Comparison of ENCODE assay signal across 11 cellular contexts in the genomic region with DNA sequence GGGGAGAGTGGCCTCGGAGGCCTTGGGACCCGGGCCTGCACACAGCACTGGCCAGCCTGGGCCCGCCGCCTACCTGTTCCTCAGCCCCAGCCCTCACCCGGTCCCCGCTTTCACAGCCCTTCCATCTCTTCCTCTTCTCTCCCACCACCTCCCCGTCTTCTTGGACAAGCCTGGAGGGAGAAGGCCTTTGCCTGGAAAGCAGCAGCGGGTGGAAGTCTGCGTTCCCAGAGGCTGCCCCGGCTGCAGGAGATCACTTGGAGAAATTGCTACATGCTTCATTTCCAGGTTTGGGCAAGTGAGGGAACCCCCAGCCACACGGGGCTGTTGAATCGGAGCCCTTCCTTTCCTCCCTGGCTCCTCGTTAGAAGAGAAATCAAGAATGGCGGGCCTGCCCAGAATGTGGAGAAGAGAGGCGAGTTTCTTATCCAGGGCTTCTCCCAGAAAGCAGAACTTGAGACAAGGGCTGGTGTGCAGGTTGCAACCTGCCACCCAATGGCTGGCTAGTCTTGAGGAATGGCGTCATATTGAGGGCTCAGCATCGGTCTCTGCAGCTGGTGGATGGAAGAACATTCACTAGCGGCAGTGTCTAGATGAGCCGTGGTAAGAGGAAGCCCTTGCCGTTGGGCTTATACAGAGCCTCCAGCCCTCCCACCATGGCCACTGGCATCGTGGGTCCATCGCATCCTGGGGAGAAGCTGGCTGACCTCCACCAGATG. TPM values are rescaled to one million over a fixed set of nuclear protein-coding genes. Genes with fewer than 3 reads are reported as not detected.
DNase-seq lines count a peak whose midpoint lies in the region; ATAC-seq, FAIRE-seq and TF ChIP-seq lines count a peak whose summit lies in the region.
"Had no signal": no experiment of that assay in that cellular context is flagged by ENCODE, and none has a peak within 500 bp of the region (broad histone marks: within the 10 kb centered on the region; RNA-seq: fewer than 3 reads in every experiment).

No MANE protein-coding gene starts in this region.

- no peaks in the 10 kb centered on the region for H4K20me1 ChIP-seq in HepG2 (ENCODE audit: insufficient read depth, low read length)

- H3K27ac ChIP-seq in HepG2 (ENCODE audit: extremely low read length, insufficient read depth, low read length) (no peak overlapping the region), right lobe of liver (no peak overlapping the region), gastroesophageal sphincter (no peak overlapping the region)

- H3K4me3 Mint-ChIP-seq in glutamatergic neuron (ENCODE audit: unreplicated experiment): peak overlapping the region; percentile 64
- peak overlapping the region; percentile 8 to 15 for H3K4me3 Mint-ChIP-seq in stimulated activated naive B cell treated with anti-CD40 and anti-IgM and Interleukin-4, amounts not matched to agents 10 μg/mL and 1 μg/mL and 100 μg/mL, for 72 hours

- H3K4me2 ChIP-seq in HepG2 (ENCODE audit: low read depth, low read length): no peak overlapping the region

- no peak for DNase-seq in HepG2 (ENCODE audit: low spot score)
- DNase-seq in right lobe of liver: no peak
- DNase-seq in NB4 (ENCODE audit: low read depth): peak; percentile 77
- no peak for DNase-seq in glutamatergic neuron
- DNase-seq in stimulated activated naive B cell treated with anti-CD40 and anti-IgM and Interleukin-4, amounts not matched to agents 10 μg/mL and 1 μg/mL and 100 μg/mL, for 72 hours: no peak
- DNase-seq: PC-3 had no signal

- H3K27me3 ChIP-seq in HepG2 (ENCODE audit: control insufficient read depth in 1 of 2, insufficient read depth in 2 of 2, low read length in 2 of 2): peaks cover 4 to 26% of the 10 kb centered on the region in 2 experiments; a peak in 3 of 5 replicates
- peaks cover 0 to 23% of the 10 kb centered on the region in 2 donors for H3K27me3 ChIP-seq in right lobe of liver
- H3K27me3 ChIP-seq in gastroesophageal sphincter: no peaks in the 10 kb centered on the region

- H3K36me3 Mint-ChIP-seq in glutamatergic neuron (ENCODE audit: unreplicated experiment): no peaks in the 10 kb centered on the region
- H3K36me3 Mint-ChIP-seq in stimulated activated naive B cell treated with anti-CD40 and anti-IgM and Interleukin-4, amounts not matched to agents 10 μg/mL and 1 μg/mL and 100 μg/mL, for 72 hours: no peaks in the 10 kb centered on the region

- TF ChIP-seq RAD21 in HepG2 (CRISPR knock-in tag; IDR thresholded peaks at IDR 0.05): no peak

- H3K9me3 Mint-ChIP-seq in glutamatergic neuron (ENCODE audit: unreplicated experiment): peaks cover 5% of the 10 kb centered on the region
- no peaks in the 10 kb centered on the region for H3K9me3 Mint-ChIP-seq in stimulated activated naive B cell treated with anti-CD40 and anti-IgM and Interleukin-4, amounts not matched to agents 10 μg/mL and 1 μg/mL and 100 μg/mL, for 72 hours

- no peak overlapping the region for H2AFZ ChIP-seq in HepG2 (ENCODE audit: low read length)

- no peak for TF ChIP-seq EP300 in HepG2 (IDR thresholded peaks at IDR 0.05; ENCODE audit: low read depth in 2 of 2, low read length in 2 of 2)
- TF ChIP-seq EP300 in HepG2 (CRISPR knock-in tag; IDR thresholded peaks at IDR 0.05; ENCODE audit: borderline replicate concordance): no peak
- TF ChIP-seq EP300 in gastroesophageal sphincter (IDR thresholded peaks at IDR 0.05): no peak

- H3K27me3 Mint-ChIP-seq in glutamatergic neuron (ENCODE audit: unreplicated experiment): peaks cover 6% of the 10 kb centered on the region
- H3K27me3 Mint-ChIP-seq in stimulated activated naive B cell treated with anti-CD40 and anti-IgM and Interleukin-4, amounts not matched to agents 10 μg/mL and 1 μg/mL and 100 μg/mL, for 72 hours: peaks cover 39 to 43% of the 10 kb centered on the region in 2 donors

- no peak overlapping the region for H3K9ac ChIP-seq in HepG2 (ENCODE audit: insufficient read depth, low read depth, low read length)

- WGBS in HepG2 (ENCODE audit: low lambda C conversion rate): 47% methylated on average over 7 of the region's 22 CpGs
- 50% methylated on average over 13 of the region's 22 CpGs for WGBS in right lobe of liver (ENCODE audit: insufficient coverage, low coverage, low lambda C conversion rate, missing lambda C conversion rate)
- WGBS in gastroesophageal sphincter (ENCODE audit: low coverage in 1 of 2), 2 donors: 67 to 75% methylated on average over 6 to 11 of the region's 22 CpGs

- no peaks in the 10 kb centered on the region for H3K79me2 ChIP-seq in HepG2 (ENCODE audit: insufficient read depth, low read length)

- CTCF ChIA-PET in HepG2 (lab: Yijun Ruan, JAX; ENCODE audit: low intra/inter-chr PET ratio, low total read pairs): no interaction called here

- POLR2A ChIA-PET in HepG2 (lab: Yijun Ruan, JAX): no interaction called here

- no TSS peak for BruUV-seq in HepG2 (replicated peaks; lab: Mats Ljungman, UMichigan)

- intact Hi-C loops in HepG2 (cut with micrococcal nuclease; ENCODE audit: unreplicated experiment) (no loop called here), right lobe of liver (cut with DNase I) (no loop called here)

- TF ChIP-seq POLR2A in HepG2 (IDR thresholded peaks at IDR 0.05; ENCODE audit: insufficient read depth in 1 of 2, low read depth in 2 of 2, low read length in 2 of 2): no peak
- no peak for TF ChIP-seq POLR2A in right lobe of liver (IDR thresholded peaks at IDR 0.05)
- TF ChIP-seq POLR2A in NB4 (IDR thresholded peaks at IDR 0.05; ENCODE audit: extremely low read depth, insufficient read length): no peak
- no peak for TF ChIP-seq POLR2A in gastroesophageal sphincter (IDR thresholded peaks at IDR 0.05)

- H3K4me1 ChIP-seq in HepG2 (ENCODE audit: insufficient read depth, low read length): no peaks in the 10 kb centered on the region
- no peaks in the 10 kb centered on the region for H3K4me1 ChIP-seq in right lobe of liver
- peaks cover 0 to 21% (median 0%) of the 10 kb centered on the region in 3 donors for H3K4me1 ChIP-seq in gastroesophageal sphincter

- no peaks in the 10 kb centered on the region for H3K9me3 ChIP-seq in HepG2 (ENCODE audit: low read length)
- no peaks in the 10 kb centered on the region for H3K9me3 ChIP-seq in right lobe of liver
- H3K9me3 ChIP-seq in gastroesophageal sphincter: no peaks in the 10 kb centered on the region

- TF ChIP-seq CTCF in HepG2 (CRISPR knock-in tag; IDR thresholded peaks at IDR 0.05): no peak
- no peak for TF ChIP-seq CTCF in right lobe of liver (IDR thresholded peaks at IDR 0.05)
- TF ChIP-seq CTCF in NB4 (IDR thresholded peaks at IDR 0.05; ENCODE audit: low read depth, low read length): no peak
- no peak for TF ChIP-seq CTCF in glutamatergic neuron (IDR thresholded peaks at IDR 0.05; ENCODE audit: partially characterized antibody, unreplicated experiment)
- no peak for TF ChIP-seq CTCF in gastroesophageal sphincter (IDR thresholded peaks at IDR 0.05)

- no peak for FAIRE-seq in HepG2 (lab: Jason Lieb, UNC)
- FAIRE-seq: G401.6 had no signal

- no peak for ATAC-seq in HepG2
- no peak for ATAC-seq in right lobe of liver
- ATAC-seq in stimulated activated naive B cell treated with anti-CD40 and anti-IgM and Interleukin-4, amounts not matched to agents 10 μg/mL and 1 μg/mL and 100 μg/mL, for 72 hours (replicated peaks): no peak
- no peak for ATAC-seq in HG03175 (IDR thresholded peaks at IDR 0.05; ENCODE audit: unreplicated experiment)
- no peak for ATAC-seq in gastroesophageal sphincter
- ATAC-seq in HG02763 (IDR thresholded peaks at IDR 0.05; ENCODE audit: unreplicated experiment): no peak

- no peaks in the 10 kb centered on the region for H3K4me1 Mint-ChIP-seq in glutamatergic neuron (ENCODE audit: low read depth, unreplicated experiment)
- peaks cover 0 to 3% of the 10 kb centered on the region in 2 donors for H3K4me1 Mint-ChIP-seq in stimulated activated naive B cell treated with anti-CD40 and anti-IgM and Interleukin-4, amounts not matched to agents 10 μg/mL and 1 μg/mL and 100 μg/mL, for 72 hours

- in situ Hi-C loops in HepG2 (cut with HindIII; ENCODE audit: extremely low pct_ligation_motif_present, low pct_unique_long_range_greater_than_20kb): no loop called here

- H3K36me3 ChIP-seq in HepG2 (replicated peaks in 1 of 2; ENCODE audit: control insufficient read depth in 1 of 2, insufficient read depth in 2 of 2, low read length in 2 of 2) (no peaks in the 10 kb centered on the region), right lobe of liver (no peaks in the 10 kb centered on the region), gastroesophageal sphincter (no peaks in the 10 kb centered on the region)

- no peak overlapping the region for H3K27ac Mint-ChIP-seq in glutamatergic neuron (ENCODE audit: unreplicated experiment)
- no peak overlapping the region for H3K27ac Mint-ChIP-seq in stimulated activated naive B cell treated with anti-CD40 and anti-IgM and Interleukin-4, amounts not matched to agents 10 μg/mL and 1 μg/mL and 100 μg/mL, for 72 hours

- no peak overlapping the region for H3K4me3 ChIP-seq in HepG2 (replicated peaks in 1 of 3; ENCODE audit: insufficient read depth in 1 of 3, low read depth in 2 of 3, low read length in 3 of 3)
- no peak overlapping the region for H3K4me3 ChIP-seq in right lobe of liver
- H3K4me3 ChIP-seq in NB4 (ENCODE audit: low read depth, low read length): no peak overlapping the region
- H3K4me3 ChIP-seq in gastroesophageal sphincter: peak overlapping the region in 1 of 2 donors; percentile 60

RNA-seq across cellular contexts. Expression of a gene that starts 1.2 kb away (rescaled TPM):
- not detected in 2 replicates for total RNA-seq in HepG2 (2016; rRNA removed; fragmentation: Illumina TruSeq; extraction: Trizol)
- not detected in 2 replicates for total RNA-seq in HepG2 (2016; cell fraction: cytosol; rRNA removed; fragmentation: Illumina TruSeq; extraction: Trizol; ENCODE audit: low read depth)
- not detected in 2 replicates for total RNA-seq in HepG2 (2016; cell fraction: insoluble cytoplasmic fraction; rRNA removed; fragmentation: Illumina TruSeq; extraction: Trizol)
- not detected in 2 replicates for total RNA-seq in HepG2 (2016; cell fraction: membrane; rRNA removed; fragmentation: Illumina TruSeq; extraction: Trizol)
- not detected in 2 replicates for total RNA-seq in HepG2 (2016; cell fraction: nucleus; rRNA removed; fragmentation: Illumina TruSeq; extraction: Trizol)
- 0.03 TPM in 1 of 2 replicates, not detected in the other for polyA plus RNA-seq in HepG2 (2011; rRNA removed)
- 0.08 TPM in 1 of 2 replicates, not detected in the other for polyA plus RNA-seq in HepG2 (2011; cell fraction: cytosol; rRNA removed)
- polyA plus RNA-seq in HepG2 (2011; cell fraction: nucleus; rRNA removed): 0.21 and 0.28 TPM in 2 replicates
- 0.04 TPM in 1 of 2 replicates, not detected in the other for polyA plus RNA-seq in HepG2 (2012)
- not detected in 2 replicates for polyA plus RNA-seq in HepG2 (2016; cell fraction: cytosol; fragmentation: Illumina TruSeq; extraction: Trizol; ENCODE audit: low read depth)
- polyA plus RNA-seq in HepG2 (2016; cell fraction: insoluble cytoplasmic fraction; fragmentation: Illumina TruSeq; extraction: Trizol; ENCODE audit: low read depth): not detected in 2 replicates
- not detected in 2 replicates for polyA plus RNA-seq in HepG2 (2016; cell fraction: membrane; fragmentation: Illumina TruSeq; extraction: Trizol; ENCODE audit: low read depth)
- polyA plus RNA-seq in HepG2 (2016; cell fraction: nucleus; fragmentation: Illumina TruSeq; extraction: Trizol; ENCODE audit: insufficient read depth, low read depth): not detected in 2 replicates
- not detected in 2 replicates for polyA minus RNA-seq in HepG2 (2011; rRNA and poly(A)+ RNA removed; ENCODE audit: low replicate concordance)
- not detected in 2 replicates for polyA minus RNA-seq in HepG2 (2011; cell fraction: cytosol; rRNA and poly(A)+ RNA removed)
- not detected in 2 replicates for polyA minus RNA-seq in HepG2 (2011; cell fraction: nucleus; rRNA and poly(A)+ RNA removed)
- total RNA-seq in right lobe of liver: 1 to 10 TPM in 5 of 6 experiments, under 1 TPM in 1; 0.61 to 2.3 (median 1.5) TPM
- total RNA-seq in glutamatergic neuron (ENCODE audit: unreplicated experiment): 41.8 TPM
- total RNA-seq in gastroesophageal sphincter: 10 to 100 TPM; 10.6 to 48.5 (median 26.4) TPM

RNA-seq across cellular contexts. Expression of a gene that starts 37.1 kb away (rescaled TPM):
- total RNA-seq in HepG2 (2016; rRNA removed; fragmentation: Illumina TruSeq; extraction: Trizol): 124 and 214 TPM in 2 replicates
- 180 and 198 TPM in 2 replicates for total RNA-seq in HepG2 (2016; cell fraction: cytosol; rRNA removed; fragmentation: Illumina TruSeq; extraction: Trizol; ENCODE audit: low read depth)
- total RNA-seq in HepG2 (2016; cell fraction: insoluble cytoplasmic fraction; rRNA removed; fragmentation: Illumina TruSeq; extraction: Trizol): 138 and 213 TPM in 2 replicates
- total RNA-seq in HepG2 (2016; cell fraction: membrane; rRNA removed; fragmentation: Illumina TruSeq; extraction: Trizol): 175 and 187 TPM in 2 replicates
- total RNA-seq in HepG2 (2016; cell fraction: nucleus; rRNA removed; fragmentation: Illumina TruSeq; extraction: Trizol): 143 and 151 TPM in 2 replicates
- 288 and 319 TPM in 2 replicates for polyA plus RNA-seq in HepG2 (2011; rRNA removed)
- 276 and 476 TPM in 2 replicates for polyA plus RNA-seq in HepG2 (2011; cell fraction: cytosol; rRNA removed)
- polyA plus RNA-seq in HepG2 (2011; cell fraction: nucleus; rRNA removed): 234 and 252 TPM in 2 replicates
- 198 and 204 TPM in 2 replicates for polyA plus RNA-seq in HepG2 (2012)
- 201 and 218 TPM in 2 replicates for polyA plus RNA-seq in HepG2 (2016; cell fraction: cytosol; fragmentation: Illumina TruSeq; extraction: Trizol; ENCODE audit: low read depth)
- 141 and 145 TPM in 2 replicates for polyA plus RNA-seq in HepG2 (2016; cell fraction: insoluble cytoplasmic fraction; fragmentation: Illumina TruSeq; extraction: Trizol; ENCODE audit: low read depth)
- 192 and 200 TPM in 2 replicates for polyA plus RNA-seq in HepG2 (2016; cell fraction: membrane; fragmentation: Illumina TruSeq; extraction: Trizol; ENCODE audit: low read depth)
- polyA plus RNA-seq in HepG2 (2016; cell fraction: nucleus; fragmentation: Illumina TruSeq; extraction: Trizol; ENCODE audit: insufficient read depth, low read depth): 301 and 315 TPM in 2 replicates
- polyA minus RNA-seq in HepG2 (2011; rRNA and poly(A)+ RNA removed; ENCODE audit: low replicate concordance): 172 and 203 TPM in 2 replicates
- 187 and 225 TPM in 2 replicates for polyA minus RNA-seq in HepG2 (2011; cell fraction: cytosol; rRNA and poly(A)+ RNA removed)
- 34.9 TPM in 2 replicates for polyA minus RNA-seq in HepG2 (2011; cell fraction: nucleus; rRNA and poly(A)+ RNA removed)
- total RNA-seq in right lobe of liver: 100 to 1,000 TPM; 150 to 221 (median 205) TPM
- 277 TPM for total RNA-seq in glutamatergic neuron (ENCODE audit: unreplicated experiment)
- 100 to 1,000 TPM in 2 of 4 donors, 10 to 100 TPM in 2; 75.8 to 126 (median 110) TPM for total RNA-seq in gastroesophageal sphincter

RNA-seq across cellular contexts. Expression of a gene that starts 37.4 kb away (rescaled TPM):
- total RNA-seq in HepG2 (2016; rRNA removed; fragmentation: Illumina TruSeq; extraction: Trizol) (16.2 and 18.7 TPM in 2 replicates), right lobe of liver (10 to 100 TPM; 19.4 to 70.1 (median 27.4) TPM), glutamatergic neuron (ENCODE audit: unreplicated experiment) (56.7 TPM), gastroesophageal sphincter (100 to 1,000 TPM in 1 of 4 donors, 10 to 100 TPM in 3; 55.5 to 104 (median 59.7) TPM)
- total RNA-seq in HepG2 (2016; cell fraction: cytosol; rRNA removed; fragmentation: Illumina TruSeq; extraction: Trizol; ENCODE audit: low read depth): 13.0 and 13.1 TPM in 2 replicates
- total RNA-seq in HepG2 (2016; cell fraction: insoluble cytoplasmic fraction; rRNA removed; fragmentation: Illumina TruSeq; extraction: Trizol): 17.8 and 20.1 TPM in 2 replicates
- total RNA-seq in HepG2 (2016; cell fraction: membrane; rRNA removed; fragmentation: Illumina TruSeq; extraction: Trizol): 8.6 and 11.1 TPM in 2 replicates
- 12.0 and 15.0 TPM in 2 replicates for total RNA-seq in HepG2 (2016; cell fraction: nucleus; rRNA removed; fragmentation: Illumina TruSeq; extraction: Trizol)
- 35.5 and 36.0 TPM in 2 replicates for polyA plus RNA-seq in HepG2 (2011; rRNA removed)
- polyA plus RNA-seq in HepG2 (2011; cell fraction: cytosol; rRNA removed): 26.8 and 43.0 TPM in 2 replicates
- 101 and 115 TPM in 2 replicates for polyA plus RNA-seq in HepG2 (2011; cell fraction: nucleus; rRNA removed)
- polyA plus RNA-seq in HepG2 (2012): 19.4 and 20.6 TPM in 2 replicates
- 11.0 and 12.1 TPM in 2 replicates for polyA plus RNA-seq in HepG2 (2016; cell fraction: cytosol; fragmentation: Illumina TruSeq; extraction: Trizol; ENCODE audit: low read depth)
- polyA plus RNA-seq in HepG2 (2016; cell fraction: insoluble cytoplasmic fraction; fragmentation: Illumina TruSeq; extraction: Trizol; ENCODE audit: low read depth): 24.4 and 28.5 TPM in 2 replicates
- 10.0 and 10.7 TPM in 2 replicates for polyA plus RNA-seq in HepG2 (2016; cell fraction: membrane; fragmentation: Illumina TruSeq; extraction: Trizol; ENCODE audit: low read depth)
- 28.9 and 29.2 TPM in 2 replicates for polyA plus RNA-seq in HepG2 (2016; cell fraction: nucleus; fragmentation: Illumina TruSeq; extraction: Trizol; ENCODE audit: insufficient read depth, low read depth)
- polyA minus RNA-seq in HepG2 (2011; rRNA and poly(A)+ RNA removed; ENCODE audit: low replicate concordance): 56.4 and 152 TPM in 2 replicates
- polyA minus RNA-seq in HepG2 (2011; cell fraction: cytosol; rRNA and poly(A)+ RNA removed): 11.8 and 17.8 TPM in 2 replicates
- polyA minus RNA-seq in HepG2 (2011; cell fraction: nucleus; rRNA and poly(A)+ RNA removed): 16.5 and 18.6 TPM in 2 replicates

RNA-seq across cellular contexts. Expression of a gene that starts 50.8 kb away (rescaled TPM):
- total RNA-seq in HepG2 (2016; rRNA removed; fragmentation: Illumina TruSeq; extraction: Trizol) (0.22 TPM in 1 of 2 replicates, not detected in the other), right lobe of liver (not detected), glutamatergic neuron (ENCODE audit: unreplicated experiment) (not detected), gastroesophageal sphincter (1 to 10 TPM in 3 of 4 donors, not detected in 1; 3.0 to 4.7 (median 4.4) TPM)
- total RNA-seq in HepG2 (2016; cell fraction: cytosol; rRNA removed; fragmentation: Illumina TruSeq; extraction: Trizol; ENCODE audit: low read depth): not detected in 2 replicates
- 0.09 TPM in 1 of 2 replicates, not detected in the other for total RNA-seq in HepG2 (2016; cell fraction: insoluble cytoplasmic fraction; rRNA removed; fragmentation: Illumina TruSeq; extraction: Trizol)
- 0.07 TPM in 1 of 2 replicates, not detected in the other for total RNA-seq in HepG2 (2016; cell fraction: membrane; rRNA removed; fragmentation: Illumina TruSeq; extraction: Trizol)
- not detected in 2 replicates for total RNA-seq in HepG2 (2016; cell fraction: nucleus; rRNA removed; fragmentation: Illumina TruSeq; extraction: Trizol)
- polyA plus RNA-seq in HepG2 (2011; rRNA removed): 0.10 and 0.30 TPM in 2 replicates
- polyA plus RNA-seq in HepG2 (2011; cell fraction: cytosol; rRNA removed): 0.03 and 0.13 TPM in 2 replicates
- polyA plus RNA-seq in HepG2 (2011; cell fraction: nucleus; rRNA removed): 0.93 and 2.1 TPM in 2 replicates
- polyA plus RNA-seq in HepG2 (2012): 0.07 and 0.15 TPM in 2 replicates
- 0.16 and 0.37 TPM in 2 replicates for polyA plus RNA-seq in HepG2 (2016; cell fraction: cytosol; fragmentation: Illumina TruSeq; extraction: Trizol; ENCODE audit: low read depth)
- not detected in 2 replicates for polyA plus RNA-seq in HepG2 (2016; cell fraction: insoluble cytoplasmic fraction; fragmentation: Illumina TruSeq; extraction: Trizol; ENCODE audit: low read depth)
- 0.14 TPM in 1 of 2 replicates, not detected in the other for polyA plus RNA-seq in HepG2 (2016; cell fraction: membrane; fragmentation: Illumina TruSeq; extraction: Trizol; ENCODE audit: low read depth)
- 0.57 TPM in 1 of 2 replicates, not detected in the other for polyA plus RNA-seq in HepG2 (2016; cell fraction: nucleus; fragmentation: Illumina TruSeq; extraction: Trizol; ENCODE audit: insufficient read depth, low read depth)
- 0.06 TPM in 1 of 2 replicates, not detected in the other for polyA minus RNA-seq in HepG2 (2011; rRNA and poly(A)+ RNA removed; ENCODE audit: low replicate concordance)
- polyA minus RNA-seq in HepG2 (2011; cell fraction: cytosol; rRNA and poly(A)+ RNA removed): not detected in 2 replicates
- polyA minus RNA-seq in HepG2 (2011; cell fraction: nucleus; rRNA and poly(A)+ RNA removed): not detected in 2 replicates
- total RNA-seq: activated CD8-positive, alpha-beta memory T cell treated with anti-CD3 and anti-CD28 coated beads for 36 hours had no signal

RNA-seq across cellular contexts. Expression of a gene that starts 54.4 kb away (rescaled TPM):
- total RNA-seq in HepG2 (2016; rRNA removed; fragmentation: Illumina TruSeq; extraction: Trizol) (1.1 and 1.4 TPM in 2 replicates), right lobe of liver (under 1 TPM in 4 of 6 experiments, not detected in 2; 0.33 to 0.64 (median 0.47) TPM), glutamatergic neuron (ENCODE audit: unreplicated experiment) (925 TPM), gastroesophageal sphincter (10 to 100 TPM; 16.2 to 53.3 (median 26.7) TPM)
- total RNA-seq in HepG2 (2016; cell fraction: cytosol; rRNA removed; fragmentation: Illumina TruSeq; extraction: Trizol; ENCODE audit: low read depth): 0.18 and 0.30 TPM in 2 replicates
- 0.74 and 1.1 TPM in 2 replicates for total RNA-seq in HepG2 (2016; cell fraction: insoluble cytoplasmic fraction; rRNA removed; fragmentation: Illumina TruSeq; extraction: Trizol)
- 0.59 and 0.74 TPM in 2 replicates for total RNA-seq in HepG2 (2016; cell fraction: membrane; rRNA removed; fragmentation: Illumina TruSeq; extraction: Trizol)
- 2.9 and 3.0 TPM in 2 replicates for total RNA-seq in HepG2 (2016; cell fraction: nucleus; rRNA removed; fragmentation: Illumina TruSeq; extraction: Trizol)
- polyA plus RNA-seq in HepG2 (2011; rRNA removed): 2.0 and 5.0 TPM in 2 replicates
- 2.5 TPM in 2 replicates for polyA plus RNA-seq in HepG2 (2011; cell fraction: cytosol; rRNA removed)
- 15.9 and 17.0 TPM in 2 replicates for polyA plus RNA-seq in HepG2 (2011; cell fraction: nucleus; rRNA removed)
- 1.8 and 5.5 TPM in 2 replicates for polyA plus RNA-seq in HepG2 (2012)
- polyA plus RNA-seq in HepG2 (2016; cell fraction: cytosol; fragmentation: Illumina TruSeq; extraction: Trizol; ENCODE audit: low read depth): 0.24 TPM in 2 replicates
- 0.83 and 1.4 TPM in 2 replicates for polyA plus RNA-seq in HepG2 (2016; cell fraction: insoluble cytoplasmic fraction; fragmentation: Illumina TruSeq; extraction: Trizol; ENCODE audit: low read depth)
- 0.46 and 0.98 TPM in 2 replicates for polyA plus RNA-seq in HepG2 (2016; cell fraction: membrane; fragmentation: Illumina TruSeq; extraction: Trizol; ENCODE audit: low read depth)
- 6.9 and 8.1 TPM in 2 replicates for polyA plus RNA-seq in HepG2 (2016; cell fraction: nucleus; fragmentation: Illumina TruSeq; extraction: Trizol; ENCODE audit: insufficient read depth, low read depth)
- 14.7 and 119 TPM in 2 replicates for polyA minus RNA-seq in HepG2 (2011; rRNA and poly(A)+ RNA removed; ENCODE audit: low replicate concordance)
- polyA minus RNA-seq in HepG2 (2011; cell fraction: cytosol; rRNA and poly(A)+ RNA removed): 4.0 and 7.3 TPM in 2 replicates
- 4.6 and 6.8 TPM in 2 replicates for polyA minus RNA-seq in HepG2 (2011; cell fraction: nucleus; rRNA and poly(A)+ RNA removed)
